In the genomic region with DNA sequence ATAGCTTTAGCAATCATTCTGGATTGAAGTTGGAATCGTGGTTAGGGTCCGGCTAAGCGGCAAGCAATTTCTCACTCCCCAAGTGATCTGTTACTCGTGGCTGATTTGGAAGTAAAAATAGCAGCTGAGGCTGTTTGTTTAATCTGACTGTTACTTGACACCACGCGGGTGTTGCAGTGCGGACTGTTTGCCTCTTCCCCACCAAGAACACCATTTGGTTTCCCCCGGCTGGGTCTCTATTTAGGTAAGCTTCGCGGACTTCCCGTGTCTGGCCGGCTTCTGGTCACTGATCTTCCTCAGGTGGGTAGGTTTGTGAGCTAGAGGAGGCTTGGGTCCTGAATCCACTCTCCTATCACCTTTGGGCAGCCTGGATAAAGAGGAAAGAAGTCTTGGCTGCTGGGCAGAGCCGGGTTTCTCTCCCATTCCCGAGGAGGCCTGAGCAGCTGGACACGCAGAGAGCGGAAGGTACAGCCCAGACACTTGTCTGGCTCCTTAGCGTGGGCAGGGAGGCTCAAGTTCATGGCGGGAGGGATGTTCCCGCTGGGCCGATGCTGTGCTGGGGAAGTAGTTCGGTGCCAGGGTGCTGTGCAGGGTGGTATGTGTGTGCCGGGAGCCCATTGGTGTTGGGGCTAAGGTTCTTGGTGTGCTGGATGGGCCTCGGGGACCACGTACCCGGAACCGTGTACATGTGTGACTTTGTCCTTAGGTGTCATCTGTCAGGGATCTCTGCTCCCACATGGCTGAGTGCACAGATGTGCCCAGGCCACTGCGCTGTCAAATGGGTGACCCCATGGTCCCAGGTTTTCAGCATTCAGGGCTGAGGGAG, we compare ENCODE assay signal across 1 cellular context.
TF ChIP-seq lines count a peak whose summit lies in the region.

C10orf71 (plus strand) TSS at position 181 of the 826 bp plus-strand sequence. CDS start 23,376 bp downstream, outside the sequence.

TF ChIP-seq in HEK293, 187 proteins besides CTCF, POLR2A, EP300 and RAD21:
- no peak for TF ChIP-seq KLF1 (tag by site-specific recombination; IDR thresholded peaks at IDR 0.05)
- no peak for TF ChIP-seq ZBTB44 (tag by site-specific recombination; IDR thresholded peaks at IDR 0.05)
- no peak for TF ChIP-seq SP3 (tag by site-specific recombination; IDR thresholded peaks at IDR 0.05)
- no peak for TF ChIP-seq ZNF529 (tag by site-specific recombination; IDR thresholded peaks at IDR 0.05; ENCODE audit: insufficient replicate concordance)
- no peak for TF ChIP-seq ZBTB21 (tag by site-specific recombination; IDR thresholded peaks at IDR 0.05)
- TF ChIP-seq ZBTB17 (tag by site-specific recombination; IDR thresholded peaks at IDR 0.05) = peak; percentile 62; the same call in 1 of the 2 replicates
- no peak for TF ChIP-seq MYNN (tag by site-specific recombination; IDR thresholded peaks at IDR 0.05; ENCODE audit: borderline replicate concordance)
- TF ChIP-seq ZNF211 (tag by site-specific recombination; IDR thresholded peaks at IDR 0.05; ENCODE audit: low read depth) = no peak
- TF ChIP-seq GLIS1 (tag by site-specific recombination; IDR thresholded peaks at IDR 0.05) = peak; percentile 46; the same call in 1 of the 2 replicates
- TF ChIP-seq, protein P1, sequence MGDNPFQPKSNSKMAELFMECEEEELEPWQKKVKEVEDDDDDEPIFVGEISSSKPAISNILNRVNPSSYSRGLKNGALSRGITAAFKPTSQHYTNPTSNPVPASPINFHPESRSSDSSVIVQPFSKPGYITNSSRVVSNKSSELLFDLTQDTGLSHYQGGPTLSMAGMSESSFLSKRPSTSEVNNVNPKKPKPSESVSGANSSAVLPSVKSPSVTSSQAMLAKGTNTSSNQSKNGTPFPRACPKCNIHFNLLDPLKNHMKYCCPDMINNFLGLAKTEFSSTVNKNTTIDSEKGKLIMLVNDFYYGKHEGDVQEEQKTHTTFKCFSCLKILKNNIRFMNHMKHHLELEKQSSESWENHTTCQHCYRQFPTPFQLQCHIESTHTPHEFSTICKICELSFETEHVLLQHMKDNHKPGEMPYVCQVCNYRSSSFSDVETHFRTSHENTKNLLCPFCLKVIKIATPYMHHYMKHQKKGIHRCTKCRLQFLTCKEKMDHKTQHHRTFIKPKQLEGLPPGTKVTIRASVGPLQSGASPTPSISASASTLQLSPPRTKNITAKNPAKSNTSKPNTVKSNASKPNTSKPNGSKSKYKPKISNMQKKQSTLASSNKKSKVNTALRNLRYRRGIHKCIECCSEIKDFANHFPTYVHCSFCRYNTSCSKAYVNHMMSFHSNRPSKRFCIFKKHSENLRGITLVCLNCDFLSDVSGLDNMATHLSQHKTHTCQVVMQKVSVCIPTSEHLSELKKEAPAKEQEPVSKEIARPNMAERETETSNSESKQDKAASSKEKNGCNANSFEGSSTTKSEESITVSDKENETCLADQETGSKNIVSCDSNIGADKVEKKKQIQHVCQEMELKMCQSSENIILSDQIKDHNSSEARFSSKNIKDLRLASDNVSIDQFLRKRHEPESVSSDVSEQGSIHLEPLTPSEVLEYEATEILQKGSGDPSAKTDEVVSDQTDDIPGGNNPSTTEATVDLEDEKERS (tag by site-specific recombination; IDR thresholded peaks at IDR 0.05) = no peak
- TF ChIP-seq ZEB2 (tag by site-specific recombination; IDR thresholded peaks at IDR 0.05) = no peak
- no peak for TF ChIP-seq ZNF621 (tag by site-specific recombination; IDR thresholded peaks at IDR 0.05)
- no peak for TF ChIP-seq ZNF654 (tag by site-specific recombination; IDR thresholded peaks at IDR 0.05; ENCODE audit: low read depth)
- TF ChIP-seq FEZF1 (tag by site-specific recombination; IDR thresholded peaks at IDR 0.05) = peak; percentile 55
- TF ChIP-seq ZNF791 (tag by site-specific recombination; IDR thresholded peaks at IDR 0.05) = no peak
TF ChIP-seq in HEK293: peak in this region for 3.
